In the genomic region with DNA sequence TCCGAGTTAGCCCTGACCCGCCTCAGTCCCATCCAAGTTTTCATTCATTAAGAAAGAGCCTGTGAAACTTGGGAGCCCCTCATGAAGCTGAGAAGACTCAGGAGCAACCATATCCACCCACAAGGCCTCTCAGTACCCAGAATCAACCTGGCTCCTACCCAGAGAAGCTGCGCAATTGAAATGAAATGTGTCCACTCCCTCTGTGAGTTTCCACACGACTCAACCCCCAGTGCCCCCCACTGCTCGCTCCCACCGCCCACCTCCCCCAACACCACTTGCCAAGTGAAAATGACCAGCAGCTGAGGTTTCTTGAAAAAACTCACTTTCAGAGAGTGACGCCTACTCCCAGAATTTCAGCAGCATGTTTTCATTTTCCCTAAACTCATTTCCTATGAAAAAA, we compare ENCODE assay signal across 12 cellular contexts.
DNase-seq lines count a peak whose midpoint lies in the region; ATAC-seq and TF ChIP-seq lines count a peak whose summit lies in the region.
"Had no signal": no experiment of that assay in that cellular context is flagged by ENCODE, and none has a peak within 500 bp of the region (broad histone marks: within the 10 kb centered on the region; RNA-seq: fewer than 3 reads in every experiment).

No MANE protein-coding gene starts in this region.

- no peak overlapping the region for H3K4me3 Mint-ChIP-seq in CD8-positive, alpha-beta T cell

- H3K36me3 Mint-ChIP-seq in CD8-positive, alpha-beta T cell: peaks cover 89% of the 10 kb centered on the region

- 8 to 12% methylated on average over 7 of the region's 7 CpGs for WGBS in GM23248 (ENCODE audit: low coverage in 1 of 2, low lambda C conversion rate in 2 of 2, missing lambda C conversion rate in 2 of 2), 2 experiments

- DNase-seq in GM23248 (peak; percentile 91), breast epithelium (ENCODE audit: low spot score in 2 of 2) (no peak), right atrium auricular region (ENCODE audit: low spot score) (no peak), SW 1271 (lab: John Stamatoyannopoulos, UW) (no peak)
- DNase-seq in CD8-positive, alpha-beta T cell: no peak
- DNase-seq: activated CD4-positive, alpha-beta T cell treated with anti-CD3 and anti-CD28 coated beads, Interleukin-2, amount 50 U/mL, for 1 hour; caudate nucleus; NCI-H1694; substantia nigra had no signal

- H3K4me2 ChIP-seq in GM23248 (ENCODE audit: unreplicated experiment): peak overlapping the region; percentile 78

- CTCF ChIA-PET in CD8-positive, alpha-beta T cell (lab: Charles Lee): interaction anchor here (0.8 kb wide), 1 partner anchor 10 kb away, joined by 4 read pairs; no protein-coding TSS in a partner anchor

- intact Hi-C loops in breast epithelium (cut with DNase I; ENCODE audit: low total_unique reads): no loop called here
- intact Hi-C loops in CD8-positive, alpha-beta T cell (cut with DNase I, micrococcal nuclease): no loop called here

- H3K4me1 Mint-ChIP-seq in CD8-positive, alpha-beta T cell (ENCODE audit: low read depth): no peaks in the 10 kb centered on the region

- in situ Hi-C loops in GM23248 (cut with MboI): loop anchor here (25.0 kb wide), 1 partner anchor 1113 kb away; a partner anchor contains a TSS

- H3K27me3 ChIP-seq in GM23248 (replicated peaks; ENCODE audit: insufficient read depth) (no peaks in the 10 kb centered on the region), breast epithelium (no peaks in the 10 kb centered on the region), right atrium auricular region (no peaks in the 10 kb centered on the region), subcutaneous abdominal adipose tissue (ENCODE audit: control insufficient read depth in 5 of 5, insufficient read depth in 4 of 5, low read length in 5 of 5) (no peaks in the 10 kb centered on the region)
- no peaks in the 10 kb centered on the region for H3K27me3 ChIP-seq in CD8-positive, alpha-beta T cell (ENCODE audit: insufficient read depth, low read length)

- H3K9ac ChIP-seq in GM23248 (peak overlapping the region; percentile 81), subcutaneous abdominal adipose tissue (ENCODE audit: low read length in 5 of 5) (peak overlapping the region in 1 of 5 donors; percentile 20)

- H3K27ac ChIP-seq in GM23248 (peak overlapping the region; percentile 95), breast epithelium (peak overlapping the region; percentile 44 to 79), right atrium auricular region (peak overlapping the region; percentile 46 to 51), subcutaneous abdominal adipose tissue (ENCODE audit: low read depth, low read length) (peak overlapping the region; percentile 84)
- H3K27ac ChIP-seq in CD8-positive, alpha-beta T cell (ENCODE audit: low read depth, low read length): no peak overlapping the region

- H4K20me1 ChIP-seq in GM23248 (ENCODE audit: insufficient read depth): no peaks in the 10 kb centered on the region

- POLR2A ChIA-PET in CD8-positive, alpha-beta T cell (lab: Charles Lee): no interaction called here

- peak overlapping the region; percentile 36 for H2AFZ ChIP-seq in GM23248

- H3K4me3 ChIP-seq in GM23248 (peak overlapping the region; percentile 64), breast epithelium (no peak overlapping the region), right atrium auricular region (no peak overlapping the region), subcutaneous abdominal adipose tissue (ENCODE audit: low read depth in 1 of 5, low read length in 5 of 5) (no peak overlapping the region)
- no peak overlapping the region for H3K4me3 ChIP-seq in CD8-positive, alpha-beta T cell (ENCODE audit: low read depth, low read length)
- H3K4me3 ChIP-seq: GM12878 had no signal

- H3K4me1 ChIP-seq in GM23248 (ENCODE audit: insufficient read depth) (peaks cover 58% of the 10 kb centered on the region), breast epithelium (peaks cover 0 to 14% of the 10 kb centered on the region in 2 donors), right atrium auricular region (peaks cover 0 to 14% of the 10 kb centered on the region in 2 donors), subcutaneous abdominal adipose tissue (ENCODE audit: control insufficient read depth in 5 of 5, insufficient read depth in 5 of 5, low read length in 5 of 5) (peaks cover 2 to 28% (median 27%) of the 10 kb centered on the region in 5 donors)
- no peaks in the 10 kb centered on the region for H3K4me1 ChIP-seq in CD8-positive, alpha-beta T cell (ENCODE audit: insufficient read depth, low read length)

- H3K9me2 ChIP-seq in GM23248 (ENCODE audit: insufficient read depth): no peaks in the 10 kb centered on the region

- H3K36me3 ChIP-seq in GM23248 (ENCODE audit: low read depth): peaks cover 2% of the 10 kb centered on the region; the same call in 1 of the 2 replicates
- H3K36me3 ChIP-seq in breast epithelium: no peaks in the 10 kb centered on the region
- H3K36me3 ChIP-seq in right atrium auricular region: peaks cover 17% of the 10 kb centered on the region
- peaks cover 11 to 47% (median 28%) of the 10 kb centered on the region in 5 donors for H3K36me3 ChIP-seq in subcutaneous abdominal adipose tissue (ENCODE audit: control insufficient read depth in 5 of 5, insufficient read depth in 5 of 5, low read length in 5 of 5)
- H3K36me3 ChIP-seq in CD8-positive, alpha-beta T cell (ENCODE audit: insufficient read depth, low read length): peaks cover 36% of the 10 kb centered on the region

- no peaks in the 10 kb centered on the region for H3K9me3 ChIP-seq in GM23248 (ENCODE audit: low read depth)
- no peaks in the 10 kb centered on the region for H3K9me3 ChIP-seq in breast epithelium
- H3K9me3 ChIP-seq in right atrium auricular region: no peaks in the 10 kb centered on the region
- no peaks in the 10 kb centered on the region for H3K9me3 ChIP-seq in subcutaneous abdominal adipose tissue (ENCODE audit: control insufficient read depth in 5 of 5, low read length in 5 of 5)
- H3K9me3 ChIP-seq in CD8-positive, alpha-beta T cell (ENCODE audit: low read length): no peaks in the 10 kb centered on the region

- no peaks in the 10 kb centered on the region for H3K9me3 Mint-ChIP-seq in CD8-positive, alpha-beta T cell

- no peak overlapping the region for H3K27ac Mint-ChIP-seq in CD8-positive, alpha-beta T cell

- no peak for TF ChIP-seq POLR2A in breast epithelium (IDR thresholded peaks at IDR 0.05)

- H3K27me3 Mint-ChIP-seq in CD8-positive, alpha-beta T cell (ENCODE audit: low read depth): no peaks in the 10 kb centered on the region

- no peak for TF ChIP-seq CTCF in breast epithelium (IDR thresholded peaks at IDR 0.05)
- TF ChIP-seq CTCF in right atrium auricular region (IDR thresholded peaks at IDR 0.05): no peak
- TF ChIP-seq CTCF in CD8-positive, alpha-beta T cell (IDR thresholded peaks at IDR 0.05): no peak

- peaks cover 42% of the 10 kb centered on the region for H3F3A ChIP-seq in GM23248 (ENCODE audit: insufficient read depth)

- peaks cover 27% of the 10 kb centered on the region for H3K79me2 ChIP-seq in GM23248 (ENCODE audit: insufficient read depth)

- no peak for ATAC-seq in GM19023 (IDR thresholded peaks at IDR 0.05; ENCODE audit: unreplicated experiment)
- no peak for ATAC-seq in CD8-positive, alpha-beta T cell
- ATAC-seq: GM12878 had no signal
